Comparison of ENCODE assay signal across 19 cellular contexts in the genomic region with DNA sequence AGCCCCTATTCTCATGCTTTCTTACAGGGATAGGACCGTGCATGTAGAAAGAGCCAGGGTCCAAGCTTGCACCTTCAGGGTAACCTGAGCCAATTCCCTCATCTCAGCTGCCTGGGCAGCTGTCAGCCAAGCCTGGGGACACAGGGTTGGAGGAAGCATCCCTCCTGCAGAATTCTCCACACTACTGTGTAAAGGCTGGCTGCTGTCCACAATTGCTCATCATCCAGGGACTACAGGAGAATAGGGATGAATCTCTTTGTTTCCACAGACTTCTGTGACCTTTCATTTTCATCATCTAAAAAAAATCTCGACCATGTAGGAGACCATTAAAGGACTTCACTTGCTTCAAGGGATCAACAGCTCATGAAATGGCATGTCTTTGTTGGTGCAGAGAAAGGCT.
DNase-seq lines count a peak whose midpoint lies in the region; ATAC-seq, FAIRE-seq and TF ChIP-seq lines count a peak whose summit lies in the region.
"Had no signal": no experiment of that assay in that cellular context is flagged by ENCODE, and none has a peak within 500 bp of the region (broad histone marks: within the 10 kb centered on the region; RNA-seq: fewer than 3 reads in every experiment).

No MANE protein-coding gene starts in this region.

- FAIRE-seq in astrocyte (lab: Jason Lieb, UNC) (no peak), pancreas (lab: Jason Lieb, UNC) (no peak)
- FAIRE-seq: A549, GM19239 had no signal

- DNase-seq in GM23248 = peak; percentile 50
- peak; percentile 31 for DNase-seq in astrocyte (ENCODE audit: low read depth)
- DNase-seq in fibroblast of the aortic adventitia (ENCODE audit: low read depth) = peak; percentile 15
- no peak for DNase-seq in neuronal stem cell (ENCODE audit: low spot score)
- no peak for DNase-seq in HAP-1 (ENCODE audit: low spot score in 2 of 2)
- DNase-seq in NOMO-1 treated with DMSO at 0.1 percent for 48 hours (lab: John Stamatoyannopoulos, UW; ENCODE audit: unreplicated experiment) = no peak
- DNase-seq in NCI-H1417 (lab: John Stamatoyannopoulos, UW) = no peak
- DNase-seq in pancreas = no peak
- DNase-seq: AML-193; Caco-2; CD8-positive, alpha-beta memory T cell; DMS53; GF-D8; H7 had no signal

- no peak overlapping the region for H3K4me3 Mint-ChIP-seq in astrocyte (ENCODE audit: unreplicated experiment)
- H3K4me3 Mint-ChIP-seq: CD8-positive, alpha-beta memory T cell; GM23338; IgD-negative memory B cell had no signal

- H3K4me1 ChIP-seq in GM23248 (ENCODE audit: insufficient read depth) (no peaks in the 10 kb centered on the region), astrocyte (ENCODE audit: insufficient read depth, low read length) (peaks cover 7% of the 10 kb centered on the region), neuronal stem cell (ENCODE audit: control insufficient read depth in 2 of 2, insufficient read depth in 1 of 2, low read depth in 1 of 2, low read length in 2 of 2) (peaks cover 14 to 20% of the 10 kb centered on the region in 2 donors), HAP-1 (no peaks in the 10 kb centered on the region), pancreas (peaks cover 9 to 23% (median 15%) of the 10 kb centered on the region in 3 donors)
- H3K4me1 ChIP-seq: A549, BLaER1, Caco-2 had no signal

- H3K27ac ChIP-seq in GM23248 (no peak overlapping the region), astrocyte (ENCODE audit: low read depth, low read length) (no peak overlapping the region), neuronal stem cell (replicated peaks; ENCODE audit: low read length) (peak overlapping the region; percentile 5), pancreas (no peak overlapping the region)
- H3K27ac ChIP-seq: A549, BLaER1 had no signal

- no peak overlapping the region for H2AFZ ChIP-seq in GM23248
- H2AFZ ChIP-seq in astrocyte (ENCODE audit: low read depth, low read length) = no peak overlapping the region
- H2AFZ ChIP-seq in neuronal stem cell (ENCODE audit: low read length) = no peak overlapping the region
- H2AFZ ChIP-seq: GM23338 had no signal

- H2BK15ac ChIP-seq in neuronal stem cell (ENCODE audit: low read length) = no peak overlapping the region

- TF ChIP-seq CTCF in astrocyte (IDR thresholded peaks at IDR 0.05; ENCODE audit: insufficient read depth, low read depth, low read length) (no peak), fibroblast of the aortic adventitia (IDR thresholded peaks at IDR 0.05; ENCODE audit: insufficient read depth, low read length) (no peak), pancreas (IDR thresholded peaks at IDR 0.05) (no peak)

- H3K4ac ChIP-seq in neuronal stem cell (ENCODE audit: low read length) = no peak overlapping the region

- H3K36me3 ChIP-seq in GM23248 (ENCODE audit: low read depth) (no peaks in the 10 kb centered on the region), astrocyte (ENCODE audit: insufficient read depth, low read length) (no peaks in the 10 kb centered on the region), neuronal stem cell (replicated peaks in 1 of 2; ENCODE audit: control insufficient read depth in 2 of 2, insufficient read depth in 2 of 2, low read length in 2 of 2) (no peaks in the 10 kb centered on the region), HAP-1 (replicated peaks) (no peaks in the 10 kb centered on the region), pancreas (no peaks in the 10 kb centered on the region)
- H3K36me3 ChIP-seq: BLaER1 had no signal

- no peak overlapping the region for H2BK12ac ChIP-seq in neuronal stem cell (ENCODE audit: low read length)

- H3K36me3 Mint-ChIP-seq in astrocyte (ENCODE audit: low read depth, unreplicated experiment) = no peaks in the 10 kb centered on the region
- H3K36me3 Mint-ChIP-seq: CD8-positive, alpha-beta memory T cell; IgD-negative memory B cell had no signal

- H4K8ac ChIP-seq in neuronal stem cell (ENCODE audit: low read depth, low read length) = no peak overlapping the region

- H3K79me2 ChIP-seq in GM23248 (ENCODE audit: insufficient read depth) (no peaks in the 10 kb centered on the region), astrocyte (ENCODE audit: insufficient read depth, low read length) (no peaks in the 10 kb centered on the region)

- no peak overlapping the region for H2BK120ac ChIP-seq in neuronal stem cell (ENCODE audit: low read depth, low read length)

- no peak overlapping the region for H3K23ac ChIP-seq in neuronal stem cell (ENCODE audit: low read depth, low read length, poor library complexity)

- H3K27me3 ChIP-seq in GM23248 (replicated peaks; ENCODE audit: insufficient read depth) (no peaks in the 10 kb centered on the region; the same call in 1 of the 2 replicates), astrocyte (ENCODE audit: insufficient read depth, low read length) (peaks cover 6% of the 10 kb centered on the region), neuronal stem cell (ENCODE audit: control insufficient read depth in 3 of 3, insufficient read depth in 3 of 3, low read depth in 1 of 3, low read length in 3 of 3) (no peaks in the 10 kb centered on the region), HAP-1 (ENCODE audit: low read depth) (no peaks in the 10 kb centered on the region), pancreas (no peaks in the 10 kb centered on the region)
- H3K27me3 ChIP-seq: BLaER1 had no signal

- no peaks in the 10 kb centered on the region for H3K79me1 ChIP-seq in neuronal stem cell (ENCODE audit: low read depth, low read length)

- peaks cover 12% of the 10 kb centered on the region for H3K27me3 Mint-ChIP-seq in astrocyte (ENCODE audit: low read depth, unreplicated experiment)

- H3K4me2 ChIP-seq in GM23248 (ENCODE audit: unreplicated experiment) (no peak overlapping the region), astrocyte (ENCODE audit: low read length) (no peak overlapping the region), neuronal stem cell (ENCODE audit: insufficient read depth, low read length, poor library complexity, severe bottlenecking) (no peak overlapping the region)
- H3K4me2 ChIP-seq: A549, BLaER1, GM23338 had no signal

- no peaks in the 10 kb centered on the region for H3K4me1 Mint-ChIP-seq in astrocyte (ENCODE audit: low read depth, unreplicated experiment)
- H3K4me1 Mint-ChIP-seq: CD8-positive, alpha-beta memory T cell; GM23338; IgD-negative memory B cell had no signal

- no peak overlapping the region for H3K14ac ChIP-seq in neuronal stem cell (ENCODE audit: low read length)

- WGBS in GM23248 (ENCODE audit: low coverage in 1 of 2, low lambda C conversion rate in 2 of 2, missing lambda C conversion rate in 2 of 2), 2 experiments = 51 to 52% methylated on average over 2 of the region's 2 CpGs
- WGBS in neuronal stem cell (ENCODE audit: extremely low coverage in 2 of 2, insufficient read length in 2 of 2, insufficient replicate concordance in 1 of 2), 2 donors = no CpG with 5 or more reads among the region's 2 CpGs
- 61% methylated on average over 2 of the region's 2 CpGs for WGBS in pancreas, 2 donors

- H3K9ac ChIP-seq in GM23248 (no peak overlapping the region), astrocyte (ENCODE audit: low read length) (no peak overlapping the region), neuronal stem cell (ENCODE audit: low read depth, low read length, poor library complexity) (no peak overlapping the region)
- H3K9ac ChIP-seq: BLaER1 had no signal

- H3K9me3 ChIP-seq in GM23248 (ENCODE audit: low read depth) (no peaks in the 10 kb centered on the region), astrocyte (ENCODE audit: insufficient read depth, low read depth, low read length) (peaks cover 6% of the 10 kb centered on the region), neuronal stem cell (replicated peaks in 1 of 2; ENCODE audit: control insufficient read depth in 2 of 2, insufficient read depth in 1 of 2, low read depth in 1 of 2, low read length in 2 of 2) (peaks cover 3 to 20% of the 10 kb centered on the region in 2 donors), HAP-1 (no peaks in the 10 kb centered on the region), pancreas (no peaks in the 10 kb centered on the region)
- H3K9me3 ChIP-seq: A549, Caco-2 had no signal

- in situ Hi-C loops in GM23248 (cut with MboI) = no loop called here
- in situ Hi-C loops in HAP-1 (cut with MboI; ENCODE audit: low sequenced_read_pairs) = no loop called here

- H4K91ac ChIP-seq in neuronal stem cell (ENCODE audit: low read depth, low read length, poor library complexity) = no peak overlapping the region

- peaks cover 11% of the 10 kb centered on the region for H3K9me3 Mint-ChIP-seq in astrocyte (ENCODE audit: unreplicated experiment)
- H3K9me3 Mint-ChIP-seq: CD8-positive, alpha-beta memory T cell; GM23338; IgD-negative memory B cell had no signal

- no peak for ATAC-seq in pancreas
- ATAC-seq: A549, GM23338 had no signal

- H3K4me3 ChIP-seq in GM23248 (no peak overlapping the region), astrocyte (ENCODE audit: insufficient read depth, low read depth, low read length) (no peak overlapping the region), fibroblast of the aortic adventitia (ENCODE audit: low read depth, low read length) (no peak overlapping the region), neuronal stem cell (ENCODE audit: low read length in 2 of 2) (no peak overlapping the region), HAP-1 (no peak overlapping the region), pancreas (no peak overlapping the region)
- H3K4me3 ChIP-seq: A549, BLaER1, GM23338 had no signal

- no peaks in the 10 kb centered on the region for H3F3A ChIP-seq in GM23248 (ENCODE audit: insufficient read depth)

- no peak overlapping the region for H3K18ac ChIP-seq in neuronal stem cell (ENCODE audit: low read length)

- H3K27ac Mint-ChIP-seq in astrocyte (ENCODE audit: unreplicated experiment) = no peak overlapping the region
- H3K27ac Mint-ChIP-seq: GM23338, IgD-negative memory B cell had no signal

- H2BK5ac ChIP-seq in neuronal stem cell (ENCODE audit: low read length) = no peak overlapping the region

- H3K9me2 ChIP-seq in GM23248 (ENCODE audit: insufficient read depth) = no peaks in the 10 kb centered on the region

- H4K20me1 ChIP-seq in GM23248 (ENCODE audit: insufficient read depth) (no peaks in the 10 kb centered on the region), astrocyte (ENCODE audit: insufficient read depth, low read length) (no peaks in the 10 kb centered on the region)
- H4K20me1 ChIP-seq: BLaER1 had no signal

- H2AK5ac ChIP-seq in neuronal stem cell (ENCODE audit: low read depth, low read length) = no peak overlapping the region

- intact Hi-C loops in pancreas (cut with DNase I) = no loop called here

Comparison
In these comparisons a context has a peak if more than half of its experiments do, and no peak if none do; other contexts are left out.
1. DNase-seq: peak in GM23248 (single experiment), astrocyte (single experiment) and fibroblast of the aortic adventitia (single experiment); none in neuronal stem cell (single experiment), HAP-1 (0 of 2), NOMO-1 treated with DMSO at 0.1 percent for 48 hours (single experiment), NCI-H1417 (0 of 3) and pancreas (0 of 6).